1 cellular context compared by ENCODE assay signal in genomic region chr16:83701494-83701893, GRCh38.
TF ChIP-seq lines count a peak whose summit lies in the region.

No MANE protein-coding gene starts in this region.

TF ChIP-seq in HepG2, 621 proteins besides CTCF, POLR2A, EP300 and RAD21 (continued from another document and continues in another):
- TF ChIP-seq, protein P1, sequence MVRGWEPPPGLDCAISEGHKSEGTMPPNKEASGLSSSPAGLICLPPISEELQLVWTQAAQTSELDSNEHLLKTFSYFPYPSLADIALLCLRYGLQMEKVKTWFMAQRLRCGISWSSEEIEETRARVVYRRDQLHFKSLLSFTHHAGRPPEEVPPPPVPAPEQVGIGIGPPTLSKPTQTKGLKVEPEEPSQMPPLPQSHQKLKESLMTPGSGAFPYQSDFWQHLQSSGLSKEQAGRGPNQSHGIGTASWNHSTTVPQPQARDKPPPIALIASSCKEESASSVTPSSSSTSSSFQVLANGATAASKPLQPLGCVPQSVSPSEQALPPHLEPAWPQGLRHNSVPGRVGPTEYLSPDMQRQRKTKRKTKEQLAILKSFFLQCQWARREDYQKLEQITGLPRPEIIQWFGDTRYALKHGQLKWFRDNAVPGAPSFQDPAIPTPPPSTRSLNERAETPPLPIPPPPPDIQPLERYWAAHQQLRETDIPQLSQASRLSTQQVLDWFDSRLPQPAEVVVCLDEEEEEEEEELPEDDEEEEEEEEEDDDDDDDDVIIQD (CRISPR knock-in tag; IDR thresholded peaks at IDR 0.05; ENCODE audit: low read depth) = 0 out of 2 replicates have a peak, but pooled peaks have one; percentile 33
- TF ChIP-seq, protein P2, sequence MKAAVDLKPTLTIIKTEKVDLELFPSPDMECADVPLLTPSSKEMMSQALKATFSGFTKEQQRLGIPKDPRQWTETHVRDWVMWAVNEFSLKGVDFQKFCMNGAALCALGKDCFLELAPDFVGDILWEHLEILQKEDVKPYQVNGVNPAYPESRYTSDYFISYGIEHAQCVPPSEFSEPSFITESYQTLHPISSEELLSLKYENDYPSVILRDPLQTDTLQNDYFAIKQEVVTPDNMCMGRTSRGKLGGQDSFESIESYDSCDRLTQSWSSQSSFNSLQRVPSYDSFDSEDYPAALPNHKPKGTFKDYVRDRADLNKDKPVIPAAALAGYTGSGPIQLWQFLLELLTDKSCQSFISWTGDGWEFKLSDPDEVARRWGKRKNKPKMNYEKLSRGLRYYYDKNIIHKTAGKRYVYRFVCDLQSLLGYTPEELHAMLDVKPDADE (CRISPR knock-in tag; IDR thresholded peaks at IDR 0.05) = 0 out of 2 replicates have a peak, but pooled peaks have one; percentile 37
- TF ChIP-seq, protein P3, sequence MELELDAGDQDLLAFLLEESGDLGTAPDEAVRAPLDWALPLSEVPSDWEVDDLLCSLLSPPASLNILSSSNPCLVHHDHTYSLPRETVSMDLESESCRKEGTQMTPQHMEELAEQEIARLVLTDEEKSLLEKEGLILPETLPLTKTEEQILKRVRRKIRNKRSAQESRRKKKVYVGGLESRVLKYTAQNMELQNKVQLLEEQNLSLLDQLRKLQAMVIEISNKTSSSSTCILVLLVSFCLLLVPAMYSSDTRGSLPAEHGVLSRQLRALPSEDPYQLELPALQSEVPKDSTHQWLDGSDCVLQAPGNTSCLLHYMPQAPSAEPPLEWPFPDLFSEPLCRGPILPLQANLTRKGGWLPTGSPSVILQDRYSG (CRISPR knock-in tag; IDR thresholded peaks at IDR 0.05) = no peak
- TF ChIP-seq, protein P4, sequence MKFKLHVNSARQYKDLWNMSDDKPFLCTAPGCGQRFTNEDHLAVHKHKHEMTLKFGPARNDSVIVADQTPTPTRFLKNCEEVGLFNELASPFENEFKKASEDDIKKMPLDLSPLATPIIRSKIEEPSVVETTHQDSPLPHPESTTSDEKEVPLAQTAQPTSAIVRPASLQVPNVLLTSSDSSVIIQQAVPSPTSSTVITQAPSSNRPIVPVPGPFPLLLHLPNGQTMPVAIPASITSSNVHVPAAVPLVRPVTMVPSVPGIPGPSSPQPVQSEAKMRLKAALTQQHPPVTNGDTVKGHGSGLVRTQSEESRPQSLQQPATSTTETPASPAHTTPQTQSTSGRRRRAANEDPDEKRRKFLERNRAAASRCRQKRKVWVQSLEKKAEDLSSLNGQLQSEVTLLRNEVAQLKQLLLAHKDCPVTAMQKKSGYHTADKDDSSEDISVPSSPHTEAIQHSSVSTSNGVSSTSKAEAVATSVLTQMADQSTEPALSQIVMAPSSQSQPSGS (CRISPR knock-in tag; IDR thresholded peaks at IDR 0.05) = no peak
- TF ChIP-seq NONO (IDR thresholded peaks at IDR 0.05) (no peak), NONO (CRISPR knock-in tag; conservative IDR thresholded peaks at IDR 0.05) (no peak), PRDM15 (CRISPR knock-in tag; IDR thresholded peaks at IDR 0.05) (no peak), ZMYM2 (CRISPR knock-in tag; IDR thresholded peaks at IDR 0.05) (no peak), HNRNPH1 (optimal IDR thresholded peaks at IDR 0.05; ENCODE audit: low read depth, low read length) (no peak), ZNF33B (CRISPR knock-in tag; IDR thresholded peaks at IDR 0.05) (no peak), ZNF782 (CRISPR knock-in tag; IDR thresholded peaks at IDR 0.05; ENCODE audit: borderline replicate concordance) (no peak), FOXJ3 (CRISPR knock-in tag; IDR thresholded peaks at IDR 0.05; ENCODE audit: borderline replicate concordance) (no peak), ZNF691 (CRISPR knock-in tag; IDR thresholded peaks at IDR 0.05; ENCODE audit: borderline replicate concordance, low read depth) (no peak), RXRB (CRISPR knock-in tag; IDR thresholded peaks at IDR 0.05; ENCODE audit: borderline replicate concordance) (no peak), ZNF235 (CRISPR knock-in tag; IDR thresholded peaks at IDR 0.05; ENCODE audit: borderline replicate concordance) (no peak), NBN (conservative IDR thresholded peaks at IDR 0.05) (no peak), NR1H2 (CRISPR knock-in tag; IDR thresholded peaks at IDR 0.05; ENCODE audit: borderline replicate concordance, low read depth) (no peak), ZNF530 (CRISPR knock-in tag; IDR thresholded peaks at IDR 0.05; ENCODE audit: low read depth) (no peak), ZNF441 (CRISPR knock-in tag; IDR thresholded peaks at IDR 0.05; ENCODE audit: borderline replicate concordance) (peak; percentile 78; the same call in 1 of the 2 replicates), ZNF207 (IDR thresholded peaks at IDR 0.05; ENCODE audit: borderline replicate concordance) (no peak), SIN3A (IDR thresholded peaks at IDR 0.05; ENCODE audit: borderline replicate concordance, low read depth, low read length) (no peak), ZNF136 (CRISPR knock-in tag; IDR thresholded peaks at IDR 0.05; ENCODE audit: low read depth) (no peak), ZNF260 (CRISPR knock-in tag; IDR thresholded peaks at IDR 0.05; ENCODE audit: borderline replicate concordance, low read depth) (no peak), ZNF30 (CRISPR knock-in tag; IDR thresholded peaks at IDR 0.05) (no peak), ZNF607 (CRISPR knock-in tag; IDR thresholded peaks at IDR 0.05; ENCODE audit: borderline replicate concordance) (no peak), ZNF567 (CRISPR knock-in tag; IDR thresholded peaks at IDR 0.05; ENCODE audit: borderline replicate concordance) (no peak), PRPF4 (IDR thresholded peaks at IDR 0.05; ENCODE audit: low read depth, low read length, poor library complexity, severe bottlenecking) (no peak), SP2 (CRISPR knock-in tag; IDR thresholded peaks at IDR 0.05) (no peak), ZNF879 (CRISPR knock-in tag; IDR thresholded peaks at IDR 0.05) (no peak), ZNF292 (CRISPR knock-in tag; IDR thresholded peaks at IDR 0.05; ENCODE audit: borderline replicate concordance, low read depth) (no peak), TERF1 (CRISPR knock-in tag; IDR thresholded peaks at IDR 0.05) (no peak), ZNF382 (CRISPR knock-in tag; IDR thresholded peaks at IDR 0.05; ENCODE audit: borderline replicate concordance) (no peak), POLR2AphosphoS5 (IDR thresholded peaks at IDR 0.05; ENCODE audit: low read depth, low read length) (no peak), TMF1 (CRISPR knock-in tag; IDR thresholded peaks at IDR 0.05; ENCODE audit: low read depth) (no peak), YY1 (IDR thresholded peaks at IDR 0.05; ENCODE audit: insufficient read depth, insufficient replicate concordance, low read depth, low read length) (no peak), ARNTL (CRISPR knock-in tag; IDR thresholded peaks at IDR 0.05) (0 out of 2 replicates have a peak, but pooled peaks have one; percentile 41), CENPX (CRISPR knock-in tag; IDR thresholded peaks at IDR 0.05) (no peak), HNRNPLL (IDR thresholded peaks at IDR 0.05; ENCODE audit: low read depth, low read length, poor library complexity, severe bottlenecking) (no peak), AGO2 (optimal IDR thresholded peaks at IDR 0.05; ENCODE audit: low read depth, low read length) (no peak), HNF4G (IDR thresholded peaks at IDR 0.05; ENCODE audit: borderline replicate concordance, low read depth, low read length) (no peak), HNF4G (CRISPR knock-in tag; IDR thresholded peaks at IDR 0.05; ENCODE audit: borderline replicate concordance, low read depth) (no peak), MBNL3 (CRISPR knock-in tag; conservative IDR thresholded peaks at IDR 0.05) (no peak)
- TF ChIP-seq, protein P5, sequence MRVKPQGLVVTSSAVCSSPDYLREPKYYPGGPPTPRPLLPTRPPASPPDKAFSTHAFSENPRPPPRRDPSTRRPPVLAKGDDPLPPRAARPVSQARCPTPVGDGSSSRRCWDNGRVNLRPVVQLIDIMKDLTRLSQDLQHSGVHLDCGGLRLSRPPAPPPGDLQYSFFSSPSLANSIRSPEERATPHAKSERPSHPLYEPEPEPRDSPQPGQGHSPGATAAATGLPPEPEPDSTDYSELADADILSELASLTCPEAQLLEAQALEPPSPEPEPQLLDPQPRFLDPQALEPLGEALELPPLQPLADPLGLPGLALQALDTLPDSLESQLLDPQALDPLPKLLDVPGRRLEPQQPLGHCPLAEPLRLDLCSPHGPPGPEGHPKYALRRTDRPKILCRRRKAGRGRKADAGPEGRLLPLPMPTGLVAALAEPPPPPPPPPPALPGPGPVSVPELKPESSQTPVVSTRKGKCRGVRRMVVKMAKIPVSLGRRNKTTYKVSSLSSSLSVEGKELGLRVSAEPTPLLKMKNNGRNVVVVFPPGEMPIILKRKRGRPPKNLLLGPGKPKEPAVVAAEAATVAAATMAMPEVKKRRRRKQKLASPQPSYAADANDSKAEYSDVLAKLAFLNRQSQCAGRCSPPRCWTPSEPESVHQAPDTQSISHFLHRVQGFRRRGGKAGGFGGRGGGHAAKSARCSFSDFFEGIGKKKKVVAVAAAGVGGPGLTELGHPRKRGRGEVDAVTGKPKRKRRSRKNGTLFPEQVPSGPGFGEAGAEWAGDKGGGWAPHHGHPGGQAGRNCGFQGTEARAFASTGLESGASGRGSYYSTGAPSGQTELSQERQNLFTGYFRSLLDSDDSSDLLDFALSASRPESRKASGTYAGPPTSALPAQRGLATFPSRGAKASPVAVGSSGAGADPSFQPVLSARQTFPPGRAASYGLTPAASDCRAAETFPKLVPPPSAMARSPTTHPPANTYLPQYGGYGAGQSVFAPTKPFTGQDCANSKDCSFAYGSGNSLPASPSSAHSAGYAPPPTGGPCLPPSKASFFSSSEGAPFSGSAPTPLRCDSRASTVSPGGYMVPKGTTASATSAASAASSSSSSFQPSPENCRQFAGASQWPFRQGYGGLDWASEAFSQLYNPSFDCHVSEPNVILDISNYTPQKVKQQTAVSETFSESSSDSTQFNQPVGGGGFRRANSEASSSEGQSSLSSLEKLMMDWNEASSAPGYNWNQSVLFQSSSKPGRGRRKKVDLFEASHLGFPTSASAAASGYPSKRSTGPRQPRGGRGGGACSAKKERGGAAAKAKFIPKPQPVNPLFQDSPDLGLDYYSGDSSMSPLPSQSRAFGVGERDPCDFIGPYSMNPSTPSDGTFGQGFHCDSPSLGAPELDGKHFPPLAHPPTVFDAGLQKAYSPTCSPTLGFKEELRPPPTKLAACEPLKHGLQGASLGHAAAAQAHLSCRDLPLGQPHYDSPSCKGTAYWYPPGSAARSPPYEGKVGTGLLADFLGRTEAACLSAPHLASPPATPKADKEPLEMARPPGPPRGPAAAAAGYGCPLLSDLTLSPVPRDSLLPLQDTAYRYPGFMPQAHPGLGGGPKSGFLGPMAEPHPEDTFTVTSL (CRISPR knock-in tag; IDR thresholded peaks at IDR 0.05; ENCODE audit: borderline replicate concordance) = no peak
- TF ChIP-seq, protein P6, sequence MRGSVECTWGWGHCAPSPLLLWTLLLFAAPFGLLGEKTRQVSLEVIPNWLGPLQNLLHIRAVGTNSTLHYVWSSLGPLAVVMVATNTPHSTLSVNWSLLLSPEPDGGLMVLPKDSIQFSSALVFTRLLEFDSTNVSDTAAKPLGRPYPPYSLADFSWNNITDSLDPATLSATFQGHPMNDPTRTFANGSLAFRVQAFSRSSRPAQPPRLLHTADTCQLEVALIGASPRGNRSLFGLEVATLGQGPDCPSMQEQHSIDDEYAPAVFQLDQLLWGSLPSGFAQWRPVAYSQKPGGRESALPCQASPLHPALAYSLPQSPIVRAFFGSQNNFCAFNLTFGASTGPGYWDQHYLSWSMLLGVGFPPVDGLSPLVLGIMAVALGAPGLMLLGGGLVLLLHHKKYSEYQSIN (CRISPR knock-in tag; IDR thresholded peaks at IDR 0.05; ENCODE audit: borderline replicate concordance) = no peak
- TF ChIP-seq, protein P7, sequence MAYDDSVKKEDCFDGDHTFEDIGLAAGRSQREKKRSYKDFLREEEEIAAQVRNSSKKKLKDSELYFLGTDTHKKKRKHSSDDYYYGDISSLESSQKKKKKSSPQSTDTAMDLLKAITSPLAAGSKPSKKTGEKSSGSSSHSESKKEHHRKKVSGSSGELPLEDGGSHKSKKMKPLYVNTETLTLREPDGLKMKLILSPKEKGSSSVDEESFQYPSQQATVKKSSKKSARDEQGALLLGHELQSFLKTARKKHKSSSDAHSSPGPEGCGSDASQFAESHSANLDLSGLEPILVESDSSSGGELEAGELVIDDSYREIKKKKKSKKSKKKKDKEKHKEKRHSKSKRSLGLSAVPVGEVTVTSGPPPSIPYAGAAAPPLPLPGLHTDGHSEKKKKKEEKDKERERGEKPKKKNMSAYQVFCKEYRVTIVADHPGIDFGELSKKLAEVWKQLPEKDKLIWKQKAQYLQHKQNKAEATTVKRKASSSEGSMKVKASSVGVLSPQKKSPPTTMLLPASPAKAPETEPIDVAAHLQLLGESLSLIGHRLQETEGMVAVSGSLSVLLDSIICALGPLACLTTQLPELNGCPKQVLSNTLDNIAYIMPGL (CRISPR knock-in tag; IDR thresholded peaks at IDR 0.05; ENCODE audit: borderline replicate concordance in 1 of 2, low read depth in 1 of 2) = no peak
